Comparison of ENCODE assay signal across 1 cellular context in genomic region chr5:109374625-109375024, GRCh38.
TF ChIP-seq lines count a peak whose summit lies in the region.

No MANE protein-coding gene starts in this region.

TF ChIP-seq in SK-N-SH, 30 proteins besides CTCF, POLR2A, EP300 and RAD21 (continued from another document):
- no peak for TF ChIP-seq GABPA (IDR thresholded peaks at IDR 0.05; ENCODE audit: low read depth)
- no peak for TF ChIP-seq USF1 (IDR thresholded peaks at IDR 0.05; ENCODE audit: borderline replicate concordance, low read depth)
- no peak for TF ChIP-seq SIN3A (IDR thresholded peaks at IDR 0.05; ENCODE audit: borderline replicate concordance, low read depth, low read length)
- no peak for TF ChIP-seq TCF12 (IDR thresholded peaks at IDR 0.05)
